Comparison of ENCODE assay signal across 20 cellular contexts in the genomic region with DNA sequence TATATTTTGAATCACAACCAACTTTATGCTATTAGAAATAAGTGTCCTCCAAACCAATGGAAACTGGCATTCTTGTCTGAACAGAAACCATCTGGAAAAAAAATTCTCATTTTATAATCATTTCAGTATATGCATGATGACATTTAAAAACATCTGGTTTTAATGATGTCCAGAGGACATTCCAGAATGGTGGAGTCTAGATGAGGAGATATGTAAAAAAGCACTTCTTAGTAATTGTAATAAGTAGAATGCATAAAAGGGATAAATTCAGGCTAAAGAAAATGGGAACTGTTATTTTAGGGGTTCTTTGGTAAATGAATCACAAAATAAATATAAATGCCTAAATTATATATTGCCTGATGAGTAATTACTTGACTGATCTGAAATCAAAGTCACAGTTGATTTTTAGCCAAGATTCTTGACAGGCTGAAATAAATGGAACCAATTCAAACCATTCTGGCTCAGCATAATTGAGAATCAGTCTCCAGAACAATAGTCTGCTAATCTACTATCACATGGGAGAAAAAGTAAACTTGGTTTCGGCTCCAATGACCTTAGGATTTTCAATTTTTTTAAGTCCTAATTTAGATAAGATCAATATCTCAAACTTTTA.
A peak's percentile ranks its signal among the peaks of the same experiment; 100 is the strongest.
DNase-seq lines count a peak whose midpoint lies in the region; ATAC-seq and TF ChIP-seq lines count a peak whose summit lies in the region.
"Had no signal": no experiment of that assay in that cellular context is flagged by ENCODE, and none has a peak within 500 bp of the region (broad histone marks: within the 10 kb centered on the region; RNA-seq: fewer than 3 reads in every experiment).

No MANE protein-coding gene starts in this region.

- no peak for TF ChIP-seq CTCF in GM23338 (conservative IDR thresholded peaks at IDR 0.05; ENCODE audit: low read depth in 2 of 2)
- no peak for TF ChIP-seq CTCF in sigmoid colon (IDR thresholded peaks at IDR 0.05)

- H3K4me1 Mint-ChIP-seq in GM23338, result no peaks in the 10 kb centered on the region
- H3K4me1 Mint-ChIP-seq: activated naive CD8-positive, alpha-beta T cell treated with anti-CD3 and anti-CD28 coated beads, Interleukin-2, amount 10 ng/mL, durations not matched to agents 7 days and 5 days; naive B cell; stimulated activated naive B cell treated with anti-CD40 and anti-IgM and Interleukin-4, amounts not matched to agents 10 μg/mL and 1 μg/mL and 100 μg/mL, for 72 hours had no signal

- intact Hi-C loops in sigmoid colon (cut with DNase I), result no loop called here

- H3K36me3 ChIP-seq in GM23338 (ENCODE audit: insufficient read depth) (no peaks in the 10 kb centered on the region), sigmoid colon (no peaks in the 10 kb centered on the region)
- H3K36me3 ChIP-seq: HAP-1, pancreas, tibial artery had no signal

- no peaks in the 10 kb centered on the region for H3K9me3 Mint-ChIP-seq in GM23338
- H3K9me3 Mint-ChIP-seq: activated T-helper 2 cell treated with anti-CD3 and anti-CD28 coated beads, Interferon-gamma antibody, Interleukin-2, Interleukin-4, amounts not matched to agents 10 μg/mL and 5 μg/mL and 100 μg/mL, durations not matched to agents 14 hours and 24 hours and 36 hours; stimulated activated naive B cell treated with anti-CD40 and anti-IgM and Interleukin-4, amounts not matched to agents 10 μg/mL and 1 μg/mL and 100 μg/mL, for 72 hours had no signal

- H3K27ac ChIP-seq in GM23338 (ENCODE audit: low read depth), result no peak overlapping the region
- H3K27ac ChIP-seq in sigmoid colon, result no peak overlapping the region
- H3K27ac ChIP-seq: pancreas, tibial artery had no signal

- H3K9me2 ChIP-seq in GM23338 (ENCODE audit: insufficient read depth), result no peaks in the 10 kb centered on the region

- H4K20me1 ChIP-seq in GM23338 (replicated peaks; ENCODE audit: insufficient read depth), result no peaks in the 10 kb centered on the region

- no peaks in the 10 kb centered on the region for H3K27me3 ChIP-seq in GM23338 (ENCODE audit: insufficient read depth)
- H3K27me3 ChIP-seq in sigmoid colon, result no peaks in the 10 kb centered on the region
- H3K27me3 ChIP-seq: pancreas, tibial artery had no signal

- H3K4me1 ChIP-seq in GM23338 (ENCODE audit: insufficient read depth) (no peaks in the 10 kb centered on the region), sigmoid colon (no peaks in the 10 kb centered on the region)
- H3K4me1 ChIP-seq: HAP-1, tibial artery had no signal

- no peak for TF ChIP-seq EP300 in sigmoid colon (IDR thresholded peaks at IDR 0.05)

- no peak overlapping the region for H2AFZ ChIP-seq in GM23338

- no peaks in the 10 kb centered on the region for H3K36me3 Mint-ChIP-seq in GM23338 (ENCODE audit: low read depth)
- H3K36me3 Mint-ChIP-seq: activated naive CD8-positive, alpha-beta T cell treated with anti-CD3 and anti-CD28 coated beads, Interleukin-2, amount 10 ng/mL, durations not matched to agents 7 days and 5 days; naive B cell; stimulated activated naive B cell treated with anti-CD40 and anti-IgM and Interleukin-4, amounts not matched to agents 10 μg/mL and 1 μg/mL and 100 μg/mL, for 72 hours had no signal

- no peak overlapping the region for H3K4me2 ChIP-seq in GM23338

- H3K4me3 Mint-ChIP-seq in GM23338, result no peak overlapping the region
- H3K4me3 Mint-ChIP-seq: activated naive CD8-positive, alpha-beta T cell treated with anti-CD3 and anti-CD28 coated beads, Interleukin-2, amount 10 ng/mL, durations not matched to agents 7 days and 5 days; naive B cell; stimulated activated naive B cell treated with anti-CD40 and anti-IgM and Interleukin-4, amounts not matched to agents 10 μg/mL and 1 μg/mL and 100 μg/mL, for 72 hours had no signal

- H3K9me3 ChIP-seq in sigmoid colon, result no peaks in the 10 kb centered on the region
- H3K9me3 ChIP-seq: HAP-1, pancreas, tibial artery had no signal

- 69 to 70% methylated on average over 1 of the region's 1 CpG for WGBS in sigmoid colon, 2 donors

- no peak overlapping the region for H3K27ac Mint-ChIP-seq in GM23338
- H3K27ac Mint-ChIP-seq: activated naive CD8-positive, alpha-beta T cell treated with anti-CD3 and anti-CD28 coated beads, Interleukin-2, amount 10 ng/mL, durations not matched to agents 7 days and 5 days; activated T-helper 2 cell treated with anti-CD3 and anti-CD28 coated beads, Interferon-gamma antibody, Interleukin-2, Interleukin-4, amounts not matched to agents 10 μg/mL and 5 μg/mL and 100 μg/mL, durations not matched to agents 14 hours and 24 hours and 36 hours; naive B cell; stimulated activated naive B cell treated with anti-CD40 and anti-IgM and Interleukin-4, amounts not matched to agents 10 μg/mL and 1 μg/mL and 100 μg/mL, for 72 hours had no signal

- ATAC-seq in GM23338, result no peak
- ATAC-seq: pancreas; sciatic nerve; stimulated activated naive B cell treated with anti-CD40 and anti-IgM and Interleukin-4, amounts not matched to agents 10 μg/mL and 1 μg/mL and 100 μg/mL, for 72 hours had no signal

- H3K79me2 ChIP-seq in GM23338 (replicated peaks; ENCODE audit: insufficient read depth), result no peaks in the 10 kb centered on the region

- H3K27me3 Mint-ChIP-seq in GM23338 (ENCODE audit: insufficient read depth, low read depth, poor library complexity), result no peaks in the 10 kb centered on the region
- H3K27me3 Mint-ChIP-seq: activated naive CD8-positive, alpha-beta T cell treated with anti-CD3 and anti-CD28 coated beads, Interleukin-2, amount 10 ng/mL, durations not matched to agents 7 days and 5 days; naive B cell; stimulated activated naive B cell treated with anti-CD40 and anti-IgM and Interleukin-4, amounts not matched to agents 10 μg/mL and 1 μg/mL and 100 μg/mL, for 72 hours had no signal

- DNase-seq in EL, result peak; percentile 58
- DNase-seq in RPMI7951 (ENCODE audit: low read depth), result peak; percentile 2
- DNase-seq in fibroblast of peridontal ligament (ENCODE audit: extremely low read depth), result peak; percentile 93
- no peak for DNase-seq in glomerular visceral epithelial cell (ENCODE audit: extremely low spot score)
- no peak for DNase-seq in GM23338 (ENCODE audit: low spot score)
- no peak for DNase-seq in sigmoid colon
- no peak for DNase-seq in NOMO-1 (lab: John Stamatoyannopoulos, UW; ENCODE audit: unreplicated experiment in 2 of 2)
- DNase-seq: activated CD4-positive, alpha-beta T cell treated with anti-CD3 and anti-CD28 coated beads for 4 hours; activated naive CD8-positive, alpha-beta T cell treated with anti-CD3 and anti-CD28 coated beads, Interleukin-2, amount 10 ng/mL, durations not matched to agents 7 days and 5 days; KBM-7; MV-4-11; naive B cell; NCI-H2029 treated with DMSO at 0.1 percent for 48 hours; NCI-H510A treated with DMSO at 0.1 percent for 48 hours; pancreas; stimulated activated naive B cell treated with anti-CD40 and anti-IgM and Interleukin-4, amounts not matched to agents 10 μg/mL and 1 μg/mL and 100 μg/mL, for 72 hours; tibial artery had no signal

- no peak for TF ChIP-seq POLR2A in sigmoid colon (IDR thresholded peaks at IDR 0.05)

- H3F3A ChIP-seq in GM23338 (replicated peaks; ENCODE audit: low read depth), result no peaks in the 10 kb centered on the region

- H3K4me3 ChIP-seq in GM23338, result no peak overlapping the region
- no peak overlapping the region for H3K4me3 ChIP-seq in sigmoid colon
- H3K4me3 ChIP-seq: HAP-1, pancreas, tibial artery had no signal

TF ChIP-seq in GM23338, 12 proteins besides CTCF, POLR2A, EP300 and RAD21 (continues in another document):
- TF ChIP-seq ZNF331 (CRISPR knock-in tag; IDR thresholded peaks at IDR 0.05; ENCODE audit: low read depth) (no peak), CREB1 (CRISPR knock-in tag; IDR thresholded peaks at IDR 0.05; ENCODE audit: low read depth) (no peak), NANOG (IDR thresholded peaks at IDR 0.05; ENCODE audit: borderline replicate concordance) (no peak)
- TF ChIP-seq, protein P1, sequence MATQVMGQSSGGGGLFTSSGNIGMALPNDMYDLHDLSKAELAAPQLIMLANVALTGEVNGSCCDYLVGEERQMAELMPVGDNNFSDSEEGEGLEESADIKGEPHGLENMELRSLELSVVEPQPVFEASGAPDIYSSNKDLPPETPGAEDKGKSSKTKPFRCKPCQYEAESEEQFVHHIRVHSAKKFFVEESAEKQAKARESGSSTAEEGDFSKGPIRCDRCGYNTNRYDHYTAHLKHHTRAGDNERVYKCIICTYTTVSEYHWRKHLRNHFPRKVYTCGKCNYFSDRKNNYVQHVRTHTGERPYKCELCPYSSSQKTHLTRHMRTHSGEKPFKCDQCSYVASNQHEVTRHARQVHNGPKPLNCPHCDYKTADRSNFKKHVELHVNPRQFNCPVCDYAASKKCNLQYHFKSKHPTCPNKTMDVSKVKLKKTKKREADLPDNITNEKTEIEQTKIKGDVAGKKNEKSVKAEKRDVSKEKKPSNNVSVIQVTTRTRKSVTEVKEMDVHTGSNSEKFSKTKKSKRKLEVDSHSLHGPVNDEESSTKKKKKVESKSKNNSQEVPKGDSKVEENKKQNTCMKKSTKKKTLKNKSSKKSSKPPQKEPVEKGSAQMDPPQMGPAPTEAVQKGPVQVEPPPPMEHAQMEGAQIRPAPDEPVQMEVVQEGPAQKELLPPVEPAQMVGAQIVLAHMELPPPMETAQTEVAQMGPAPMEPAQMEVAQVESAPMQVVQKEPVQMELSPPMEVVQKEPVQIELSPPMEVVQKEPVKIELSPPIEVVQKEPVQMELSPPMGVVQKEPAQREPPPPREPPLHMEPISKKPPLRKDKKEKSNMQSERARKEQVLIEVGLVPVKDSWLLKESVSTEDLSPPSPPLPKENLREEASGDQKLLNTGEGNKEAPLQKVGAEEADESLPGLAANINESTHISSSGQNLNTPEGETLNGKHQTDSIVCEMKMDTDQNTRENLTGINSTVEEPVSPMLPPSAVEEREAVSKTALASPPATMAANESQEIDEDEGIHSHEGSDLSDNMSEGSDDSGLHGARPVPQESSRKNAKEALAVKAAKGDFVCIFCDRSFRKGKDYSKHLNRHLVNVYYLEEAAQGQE (IDR thresholded peaks at IDR 0.05; ENCODE audit: unreplicated experiment), result no peak
- TF ChIP-seq, protein P2, sequence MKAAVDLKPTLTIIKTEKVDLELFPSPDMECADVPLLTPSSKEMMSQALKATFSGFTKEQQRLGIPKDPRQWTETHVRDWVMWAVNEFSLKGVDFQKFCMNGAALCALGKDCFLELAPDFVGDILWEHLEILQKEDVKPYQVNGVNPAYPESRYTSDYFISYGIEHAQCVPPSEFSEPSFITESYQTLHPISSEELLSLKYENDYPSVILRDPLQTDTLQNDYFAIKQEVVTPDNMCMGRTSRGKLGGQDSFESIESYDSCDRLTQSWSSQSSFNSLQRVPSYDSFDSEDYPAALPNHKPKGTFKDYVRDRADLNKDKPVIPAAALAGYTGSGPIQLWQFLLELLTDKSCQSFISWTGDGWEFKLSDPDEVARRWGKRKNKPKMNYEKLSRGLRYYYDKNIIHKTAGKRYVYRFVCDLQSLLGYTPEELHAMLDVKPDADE (IDR thresholded peaks at IDR 0.05), result no peak

Comparison
In these comparisons a context has a peak if more than half of its experiments do, and no peak if none do; other contexts are left out.
1. DNase-seq: peak in EL (single experiment), RPMI7951 (single experiment) and fibroblast of peridontal ligament (single experiment); none in glomerular visceral epithelial cell (single experiment), GM23338 (single experiment), sigmoid colon (single experiment) and NOMO-1 (0 of 2).